In genomic region chr11:349270-349954, GRCh38 we compare ENCODE assay signal across 8 cellular contexts. TPM values are rescaled to one million over a fixed set of nuclear protein-coding genes. Genes with fewer than 3 reads are reported as not detected.
A peak's percentile ranks its signal among the peaks of the same experiment; 100 is the strongest.
DNase-seq lines count a peak whose midpoint lies in the region; ATAC-seq, FAIRE-seq and TF ChIP-seq lines count a peak whose summit lies in the region.
"Not testable (repeated sequence)": the region's sequence is repeated elsewhere in the genome, so short reads cannot be mapped to it uniquely, and the experiment has no call there.
"Had no signal": no experiment of that assay in that cellular context is flagged by ENCODE, and none has a peak within 500 bp of the region (broad histone marks: within the 10 kb centered on the region; RNA-seq: fewer than 3 reads in every experiment).

No MANE protein-coding gene starts in this region.

- not testable (repeated sequence) for H3K9ac ChIP-seq in GM12878 (ENCODE audit: control insufficient read depth, insufficient read depth, low read length); endothelial cell of umbilical vein (replicated peaks; ENCODE audit: extremely low read depth, insufficient read depth, low read length)

- H3K4me1 ChIP-seq in Panc1 (ENCODE audit: control insufficient read depth, insufficient read depth, low read length) (peaks cover 28% of the 10 kb centered on the region), GM12878 (ENCODE audit: control insufficient read depth, insufficient read depth, low read length) (peaks cover 52% of the 10 kb centered on the region)
- H3K4me1 ChIP-seq in endothelial cell of umbilical vein (ENCODE audit: control insufficient read depth, extremely low read depth, insufficient read depth, low read length): not testable (repeated sequence)

- dilution Hi-C loops in endothelial cell of umbilical vein (cut with MboI; ENCODE audit: extremely low pct_ligation_motif_present, low sequenced_read_pairs): not testable (repeated sequence)

- not testable (repeated sequence) for H3K9me1 ChIP-seq in endothelial cell of umbilical vein (replicated peaks; ENCODE audit: control insufficient read depth, extremely low read depth, insufficient read depth, low read length)

- WGBS in GM12878 (ENCODE audit: insufficient coverage, insufficient replicate concordance, low lambda C conversion rate, missing lambda C conversion rate): 85% methylated on average over 7 of the region's 8 CpGs

- not testable (repeated sequence) for TF ChIP-seq RAD21 in GM12878 (IDR thresholded peaks at IDR 0.05; ENCODE audit: insufficient read depth, low read depth, low read length)

- not testable (repeated sequence) for ATAC-seq in Panc1; GM12878; natural killer cell treated with Interleukin-12 subunit alpha and Interleukin-12 subunit beta and Interleukin-15 and Interleukin-18, amount 100 ng/mL, for 72 hours; sciatic nerve

- H3K9me3 Mint-ChIP-seq in natural killer cell treated with Interleukin-12 subunit alpha and Interleukin-12 subunit beta and Interleukin-15 and Interleukin-18, amount 100 ng/mL, for 72 hours: not testable (repeated sequence)

- not testable (repeated sequence) for H3K36me3 ChIP-seq in Panc1 (ENCODE audit: control insufficient read depth, insufficient read depth, low read length); GM12878 (ENCODE audit: control insufficient read depth in 2 of 2, insufficient read depth in 2 of 2, low read length in 1 of 2); endothelial cell of umbilical vein (ENCODE audit: control insufficient read depth in 2 of 2, extremely low read depth in 1 of 2, insufficient read depth in 2 of 2, low read length in 2 of 2)

- RAD21 ChIA-PET in GM12878 (lab: Charles Lee; ENCODE audit: unreplicated experiment): interaction anchor here (1.0 to 2.7 kb wide), 7 partner anchors 10 to 82 kb away, joined by 4 to 20 read pairs (median 6); no protein-coding TSS in a partner anchor

- H3K27me3 ChIP-seq in Panc1 (ENCODE audit: control insufficient read depth, insufficient read depth, low read length); GM12878 (replicated peaks in 1 of 2; ENCODE audit: control insufficient read depth in 2 of 2, insufficient read depth in 2 of 2, low read length in 1 of 2); endothelial cell of umbilical vein (ENCODE audit: control insufficient read depth in 2 of 2, insufficient read depth in 2 of 2, low read length in 2 of 2): not testable (repeated sequence)

- not testable (repeated sequence) for BruUV-seq in Panc1 (replicated peaks; lab: Mats Ljungman, UMichigan); GM12878 (replicated peaks; lab: Mats Ljungman, UMichigan); endothelial cell of umbilical vein (replicated peaks; lab: Mats Ljungman, UMichigan)

- in situ Hi-C loops in Panc1 (cut with HindIII; ENCODE audit: low pct_unique_long_range_greater_than_20kb, low sequenced_read_pairs); GM12878 (cut with MboI): not testable (repeated sequence)

- not testable (repeated sequence) for DNase-seq in HTR-8/SVneo (ENCODE audit: insufficient read length, low spot score); Panc1 (ENCODE audit: low read depth, low spot score); GM12878 (ENCODE audit: low read depth, low spot score); endothelial cell of umbilical vein (ENCODE audit: low read depth, low spot score); natural killer cell treated with Interleukin-12 subunit alpha and Interleukin-12 subunit beta and Interleukin-15 and Interleukin-18, amount 100 ng/mL, for 72 hours (ENCODE audit: low spot score)
- peak; percentile 41 for DNase-seq in sciatic nerve (ENCODE audit: low spot score)

- not testable (repeated sequence) for TF ChIP-seq EP300 in GM12878 (IDR thresholded peaks at IDR 0.05; ENCODE audit: borderline replicate concordance in 1 of 2, control insufficient read depth in 1 of 2, low read depth in 2 of 2, low read length in 2 of 2)

- H3K9me3 ChIP-seq in Panc1 (ENCODE audit: control insufficient read depth, insufficient read depth, low read depth, low read length); GM12878 (replicated peaks; ENCODE audit: control insufficient read depth, insufficient read depth, low read length); endothelial cell of umbilical vein (replicated peaks; ENCODE audit: control insufficient read depth, insufficient read depth, low read length): not testable (repeated sequence)

- not testable (repeated sequence) for H3K4me3 Mint-ChIP-seq in natural killer cell treated with Interleukin-12 subunit alpha and Interleukin-12 subunit beta and Interleukin-15 and Interleukin-18, amount 100 ng/mL, for 72 hours

- SMC1A ChIA-PET in GM12878 (lab: Charles Lee; ENCODE audit: uncharacterized antibody, unreplicated experiment): interaction anchor here (1.0 to 2.6 kb wide), 9 partner anchors 10 to 44 kb away, joined by 3 to 29 read pairs (median 12); partner anchors contain the start of gene IFITM1

- H4K20me1 ChIP-seq in GM12878 (ENCODE audit: control insufficient read depth, insufficient read depth); endothelial cell of umbilical vein (replicated peaks; ENCODE audit: control insufficient read depth, extremely low read depth, insufficient read depth, low read length): not testable (repeated sequence)

- intact Hi-C loops in Panc1 (cut with micrococcal nuclease; ENCODE audit: unreplicated experiment); GM12878 (cut with micrococcal nuclease; ENCODE audit: unreplicated experiment); endothelial cell of umbilical vein (cut with micrococcal nuclease); sciatic nerve (cut with DNase I): not testable (repeated sequence)

- CTCF ChIA-PET in Panc1 (lab: Charles Lee): not testable (repeated sequence)
- CTCF ChIA-PET in GM12878 (lab: Yijun Ruan, JAX): interaction anchor here (1.1 to 2.7 kb wide), 8 partner anchors 10 to 99 kb away, joined by 3 to 36 read pairs (median 8); partner anchors contain the start of gene IFITM2
- CTCF ChIA-PET in endothelial cell of umbilical vein (lab: Charles Lee): interaction anchor here (1.0 kb wide), 1 partner anchor 10 kb away, joined by 6 read pairs; no protein-coding TSS in a partner anchor

- not testable (repeated sequence) for H2AFZ ChIP-seq in GM12878 (ENCODE audit: control insufficient read depth, low read depth, low read length); endothelial cell of umbilical vein (ENCODE audit: low read depth, low read length)

- H3K4me2 ChIP-seq in GM12878 (ENCODE audit: control insufficient read depth, insufficient read depth); endothelial cell of umbilical vein (ENCODE audit: insufficient read depth, low read length): not testable (repeated sequence)

- peak overlapping the region; percentile 89; the same call in 1 of the 2 replicates for H3K27ac ChIP-seq in Panc1 (ENCODE audit: low read length)
- peak overlapping the region; percentile 39; the same call in 1 of the 2 replicates for H3K27ac ChIP-seq in GM12878 (ENCODE audit: control insufficient read depth, insufficient read depth)
- H3K27ac ChIP-seq in endothelial cell of umbilical vein (ENCODE audit: insufficient read depth, low read depth, low read length): not testable (repeated sequence)

- H3K27ac Mint-ChIP-seq in natural killer cell treated with Interleukin-12 subunit alpha and Interleukin-12 subunit beta and Interleukin-15 and Interleukin-18, amount 100 ng/mL, for 72 hours: peak overlapping the region; percentile 47 to 72

- POLR2A ChIA-PET in Panc1 (lab: Charles Lee); endothelial cell of umbilical vein (lab: Charles Lee): not testable (repeated sequence)
- POLR2A ChIA-PET in GM12878 (lab: Charles Lee): interaction anchor here (0.9 to 5.9 kb wide), 7 partner anchors 10 to 142 kb away, joined by 3 to 67 read pairs (median 8); partner anchors contain the start of genes BET1L and RIC8A

- not testable (repeated sequence) for H3K79me2 ChIP-seq in GM12878 (ENCODE audit: control insufficient read depth, insufficient read depth, low read length); endothelial cell of umbilical vein (ENCODE audit: control insufficient read depth, insufficient read depth, low read length)

- peaks cover 37 to 38% of the 10 kb centered on the region in 2 donors for H3K4me1 Mint-ChIP-seq in natural killer cell treated with Interleukin-12 subunit alpha and Interleukin-12 subunit beta and Interleukin-15 and Interleukin-18, amount 100 ng/mL, for 72 hours (ENCODE audit: low read depth in 2 of 2)

- TF ChIP-seq POLR2A in GM12878 (IDR thresholded peaks at IDR 0.05; ENCODE audit: low read depth, low read length); endothelial cell of umbilical vein (IDR thresholded peaks at IDR 0.05; ENCODE audit: low read depth, low read length): not testable (repeated sequence)

- not testable (repeated sequence) for H3K27me3 Mint-ChIP-seq in natural killer cell treated with Interleukin-12 subunit alpha and Interleukin-12 subunit beta and Interleukin-15 and Interleukin-18, amount 100 ng/mL, for 72 hours

- not testable (repeated sequence) for H3K36me3 Mint-ChIP-seq in natural killer cell treated with Interleukin-12 subunit alpha and Interleukin-12 subunit beta and Interleukin-15 and Interleukin-18, amount 100 ng/mL, for 72 hours

- not testable (repeated sequence) for H3K4me3 ChIP-seq in Panc1 (ENCODE audit: low read depth in 2 of 2, low read length in 2 of 2); GM12878; endothelial cell of umbilical vein (replicated peaks in 1 of 3; ENCODE audit: insufficient read depth in 1 of 3, low read depth in 1 of 3, low read length in 3 of 3)

- FAIRE-seq in HTR-8/SVneo (lab: Jason Lieb, UNC): peak; percentile 99
- FAIRE-seq in GM12878 (lab: Jason Lieb, UNC): not testable (repeated sequence)
- FAIRE-seq in endothelial cell of umbilical vein (lab: Jason Lieb, UNC): peak; percentile 56

- TF ChIP-seq CTCF in Panc1 (IDR thresholded peaks at IDR 0.05); GM12878 (IDR thresholded peaks at IDR 0.05 in 2 of 3, conservative IDR thresholded peaks at IDR 0.05 in 1 of 3; ENCODE audit: control insufficient read depth in 2 of 3, extremely low read depth in 1 of 3, insufficient read depth in 1 of 3, low read depth in 3 of 3, low read length in 3 of 3); endothelial cell of umbilical vein (IDR thresholded peaks at IDR 0.05; ENCODE audit: extremely low read depth in 1 of 2, insufficient read depth in 1 of 2, low read depth in 1 of 2, low read length in 2 of 2): not testable (repeated sequence)

RNA-seq across cellular contexts. Expression of gene B4GALNT4, which starts 19.9 kb away (rescaled TPM):
- total RNA-seq in Panc1 (2021; ENCODE audit: unreplicated experiment) (122 TPM), GM12878 (2014; rRNA removed) (0.06 and 1.4 TPM in 2 replicates), GM12878 (2014; rRNA removed; fragmentation: Illumina TruSeq; extraction: Trizol) (0.18 TPM in 1 of 2 replicates, not detected in the other), GM12878 (2021) (0.29 and 0.74 TPM in 2 replicates), endothelial cell of umbilical vein (5.2 and 9.6 TPM in 2 replicates), sciatic nerve (32.2 TPM)
- 259 TPM for polyA plus RNA-seq in Panc1 (2012; ENCODE audit: insufficient read length)
- total RNA-seq in GM12878 (2013; cell fraction: nucleolus; rRNA removed): 0.23 TPM in 1 of 2 replicates, not detected in the other
- polyA plus RNA-seq in GM12878 (2011; ENCODE audit: low read depth): not detected
- polyA plus RNA-seq in GM12878 (2011; rRNA removed) (not detected in 2 replicates), GM12878 (2014; fragmentation: Illumina TruSeq; extraction: Trizol) (0.04 TPM in 1 of 2 replicates, not detected in the other), GM12878 (2014; fragmentation: Nextera tagmentation; extraction: Ambion mirVana) (not detected), GM12878 (2014; rRNA removed) (0.16 and 0.82 TPM in 2 replicates), GM12878 (2016; fragmentation: Nextera tagmentation; extraction: Ambion mirVana) (not detected), endothelial cell of umbilical vein (7.9 and 9.2 TPM in 2 replicates)
- not detected in 2 replicates for polyA plus RNA-seq in GM12878 (2011; cell fraction: cytosol; rRNA removed)
- polyA plus RNA-seq in GM12878 (2011; cell fraction: nucleus; rRNA removed): 0.07 TPM in 1 of 2 replicates, not detected in the other
- 0.24 TPM in 1 of 2 replicates, not detected in the other for polyA plus RNA-seq in GM12878 (2012)
- polyA minus RNA-seq in GM12878 (2011; rRNA and poly(A)+ RNA removed): not detected in 2 replicates
- polyA minus RNA-seq in GM12878 (2011; cell fraction: cytosol; rRNA and poly(A)+ RNA removed): not detected in 2 replicates
- polyA minus RNA-seq in GM12878 (2011; cell fraction: nucleus; rRNA and poly(A)+ RNA removed): not detected in 2 replicates
- 2.9 and 4.5 TPM in 2 replicates for polyA plus RNA-seq in endothelial cell of umbilical vein (2011; cell fraction: cytosol; rRNA removed)
- 30.5 and 34.8 TPM in 2 replicates for polyA plus RNA-seq in endothelial cell of umbilical vein (2011; cell fraction: nucleus; rRNA removed)
- 6.4 and 10.6 TPM in 2 replicates for polyA plus RNA-seq in endothelial cell of umbilical vein (2012)
- 1.5 and 3.3 TPM in 2 replicates for polyA minus RNA-seq in endothelial cell of umbilical vein
- polyA minus RNA-seq in endothelial cell of umbilical vein (2011; cell fraction: cytosol; rRNA and poly(A)+ RNA removed): not detected
- 1.1 and 7.5 TPM in 2 replicates for polyA minus RNA-seq in endothelial cell of umbilical vein (2011; cell fraction: nucleus; rRNA and poly(A)+ RNA removed)
- total RNA-seq in natural killer cell treated with Interleukin-12 subunit alpha and Interleukin-12 subunit beta and Interleukin-15 and Interleukin-18, amount 100 ng/mL, for 72 hours: under 1 TPM in 1 of 2 donors, not detected in 1; 0.50 TPM

RNA-seq across cellular contexts. Expression of gene IFITM3, which starts 28.8 kb away (rescaled TPM):
- total RNA-seq in Panc1 (2021; ENCODE audit: unreplicated experiment) (614 TPM), GM12878 (2014; rRNA removed) (0.33 and 1.3 TPM in 2 replicates), GM12878 (2014; rRNA removed; fragmentation: Illumina TruSeq; extraction: Trizol) (0.54 and 0.88 TPM in 2 replicates), GM12878 (2021) (2.5 and 3.0 TPM in 2 replicates), endothelial cell of umbilical vein (323 and 416 TPM in 2 replicates), sciatic nerve (1,044 TPM)
- 1,322 TPM for polyA plus RNA-seq in Panc1 (2012; ENCODE audit: insufficient read length)
- total RNA-seq in GM12878 (2013; cell fraction: nucleolus; rRNA removed): 0.61 TPM in 1 of 2 replicates, not detected in the other
- polyA plus RNA-seq in GM12878 (2011; ENCODE audit: low read depth): 2.3 TPM
- polyA plus RNA-seq in GM12878 (2011; rRNA removed) (0.58 and 0.98 TPM in 2 replicates), GM12878 (2014; fragmentation: Illumina TruSeq; extraction: Trizol) (1.5 TPM in 1 of 2 replicates, not detected in the other), GM12878 (2014; fragmentation: Nextera tagmentation; extraction: Ambion mirVana) (1 to 10 TPM; 2.1 to 2.3 TPM), GM12878 (2014; rRNA removed) (0.77 and 1.8 TPM in 2 replicates), GM12878 (2016; fragmentation: Nextera tagmentation; extraction: Ambion mirVana) (1 to 10 TPM; 2.2 to 3.6 TPM), endothelial cell of umbilical vein (950 and 1,150 TPM in 2 replicates)
- polyA plus RNA-seq in GM12878 (2011; cell fraction: cytosol; rRNA removed): 0.54 and 1.2 TPM in 2 replicates
- 1.2 and 1.6 TPM in 2 replicates for polyA plus RNA-seq in GM12878 (2011; cell fraction: nucleus; rRNA removed)
- polyA plus RNA-seq in GM12878 (2012): 2.1 and 2.4 TPM in 2 replicates
- not detected in 2 replicates for polyA minus RNA-seq in GM12878 (2011; rRNA and poly(A)+ RNA removed)
- polyA minus RNA-seq in GM12878 (2011; cell fraction: cytosol; rRNA and poly(A)+ RNA removed): 3.7 and 7.7 TPM in 2 replicates
- polyA minus RNA-seq in GM12878 (2011; cell fraction: nucleus; rRNA and poly(A)+ RNA removed): 0.97 and 1.3 TPM in 2 replicates
- 508 and 687 TPM in 2 replicates for polyA plus RNA-seq in endothelial cell of umbilical vein (2011; cell fraction: cytosol; rRNA removed)
- 108 and 156 TPM in 2 replicates for polyA plus RNA-seq in endothelial cell of umbilical vein (2011; cell fraction: nucleus; rRNA removed)
- polyA plus RNA-seq in endothelial cell of umbilical vein (2012): 954 and 1,155 TPM in 2 replicates
- 307 and 358 TPM in 2 replicates for polyA minus RNA-seq in endothelial cell of umbilical vein
- polyA minus RNA-seq in endothelial cell of umbilical vein (2011; cell fraction: cytosol; rRNA and poly(A)+ RNA removed): 507 TPM
- 50.7 and 85.4 TPM in 2 replicates for polyA minus RNA-seq in endothelial cell of umbilical vein (2011; cell fraction: nucleus; rRNA and poly(A)+ RNA removed)
- total RNA-seq in natural killer cell treated with Interleukin-12 subunit alpha and Interleukin-12 subunit beta and Interleukin-15 and Interleukin-18, amount 100 ng/mL, for 72 hours: 10 to 100 TPM; 28.2 to 29.8 TPM

RNA-seq across cellular contexts. Expression of gene IFITM1, which starts 35.6 kb away (rescaled TPM):
- total RNA-seq in Panc1 (2021; ENCODE audit: unreplicated experiment) (66.3 TPM), GM12878 (2014; rRNA removed) (543 and 574 TPM in 2 replicates), GM12878 (2014; rRNA removed; fragmentation: Illumina TruSeq; extraction: Trizol) (485 and 549 TPM in 2 replicates), GM12878 (2021) (396 and 453 TPM in 2 replicates), endothelial cell of umbilical vein (4.0 and 11.5 TPM in 2 replicates), sciatic nerve (344 TPM)
- polyA plus RNA-seq in Panc1 (2012; ENCODE audit: insufficient read length): 206 TPM
- 166 and 177 TPM in 2 replicates for total RNA-seq in GM12878 (2013; cell fraction: nucleolus; rRNA removed)
- 839 TPM for polyA plus RNA-seq in GM12878 (2011; ENCODE audit: low read depth)
- polyA plus RNA-seq in GM12878 (2011; rRNA removed) (240 and 671 TPM in 2 replicates), GM12878 (2014; fragmentation: Illumina TruSeq; extraction: Trizol) (491 and 1,007 TPM in 2 replicates), GM12878 (2014; fragmentation: Nextera tagmentation; extraction: Ambion mirVana) (1,000 to 10,000 TPM; 1,771 to 2,788 TPM), GM12878 (2014; rRNA removed) (864 and 887 TPM in 2 replicates), GM12878 (2016; fragmentation: Nextera tagmentation; extraction: Ambion mirVana) (100 to 1,000 TPM; 456 to 479 TPM), endothelial cell of umbilical vein (24.6 and 34.1 TPM in 2 replicates)
- 1,141 and 1,225 TPM in 2 replicates for polyA plus RNA-seq in GM12878 (2011; cell fraction: cytosol; rRNA removed)
- polyA plus RNA-seq in GM12878 (2011; cell fraction: nucleus; rRNA removed): 403 and 488 TPM in 2 replicates
- 758 and 904 TPM in 2 replicates for polyA plus RNA-seq in GM12878 (2012)
- 804 and 1,098 TPM in 2 replicates for polyA minus RNA-seq in GM12878 (2011; rRNA and poly(A)+ RNA removed)
- 178 and 190 TPM in 2 replicates for polyA minus RNA-seq in GM12878 (2011; cell fraction: cytosol; rRNA and poly(A)+ RNA removed)
- polyA minus RNA-seq in GM12878 (2011; cell fraction: nucleus; rRNA and poly(A)+ RNA removed): 183 and 217 TPM in 2 replicates
- polyA plus RNA-seq in endothelial cell of umbilical vein (2011; cell fraction: cytosol; rRNA removed): 16.0 and 16.3 TPM in 2 replicates
- 3.6 and 5.7 TPM in 2 replicates for polyA plus RNA-seq in endothelial cell of umbilical vein (2011; cell fraction: nucleus; rRNA removed)
- polyA plus RNA-seq in endothelial cell of umbilical vein (2012): 4.2 and 10.0 TPM in 2 replicates
- polyA minus RNA-seq in endothelial cell of umbilical vein: 29.1 and 50.9 TPM in 2 replicates
- polyA minus RNA-seq in endothelial cell of umbilical vein (2011; cell fraction: cytosol; rRNA and poly(A)+ RNA removed): 128 TPM
- polyA minus RNA-seq in endothelial cell of umbilical vein (2011; cell fraction: nucleus; rRNA and poly(A)+ RNA removed): 0.72 and 3.4 TPM in 2 replicates
- total RNA-seq in natural killer cell treated with Interleukin-12 subunit alpha and Interleukin-12 subunit beta and Interleukin-15 and Interleukin-18, amount 100 ng/mL, for 72 hours: 10 to 100 TPM; 58.1 to 71.0 TPM

RNA-seq across cellular contexts. Expression of gene IFITM2, which starts 41.8 kb away (rescaled TPM):
- total RNA-seq in Panc1 (2021; ENCODE audit: unreplicated experiment) (183 TPM), GM12878 (2014; rRNA removed) (267 and 271 TPM in 2 replicates), GM12878 (2014; rRNA removed; fragmentation: Illumina TruSeq; extraction: Trizol) (295 and 327 TPM in 2 replicates), GM12878 (2021) (676 and 768 TPM in 2 replicates), endothelial cell of umbilical vein (219 and 263 TPM in 2 replicates), sciatic nerve (853 TPM)
- 402 TPM for polyA plus RNA-seq in Panc1 (2012; ENCODE audit: insufficient read length)
- 32.0 and 32.3 TPM in 2 replicates for total RNA-seq in GM12878 (2013; cell fraction: nucleolus; rRNA removed)
- polyA plus RNA-seq in GM12878 (2011; ENCODE audit: low read depth): 582 TPM
- polyA plus RNA-seq in GM12878 (2011; rRNA removed) (116 and 205 TPM in 2 replicates), GM12878 (2014; fragmentation: Illumina TruSeq; extraction: Trizol) (422 and 741 TPM in 2 replicates), GM12878 (2014; fragmentation: Nextera tagmentation; extraction: Ambion mirVana) (1,000 to 10,000 TPM; 2,669 to 3,672 TPM), GM12878 (2014; rRNA removed) (611 and 755 TPM in 2 replicates), GM12878 (2016; fragmentation: Nextera tagmentation; extraction: Ambion mirVana) (100 to 1,000 TPM; 707 to 829 TPM), endothelial cell of umbilical vein (1,135 and 1,428 TPM in 2 replicates)
- polyA plus RNA-seq in GM12878 (2011; cell fraction: cytosol; rRNA removed): 159 and 247 TPM in 2 replicates
- 40.7 and 48.7 TPM in 2 replicates for polyA plus RNA-seq in GM12878 (2011; cell fraction: nucleus; rRNA removed)
- polyA plus RNA-seq in GM12878 (2012): 605 and 961 TPM in 2 replicates
- 67.7 and 77.6 TPM in 2 replicates for polyA minus RNA-seq in GM12878 (2011; rRNA and poly(A)+ RNA removed)
- 83.9 and 93.5 TPM in 2 replicates for polyA minus RNA-seq in GM12878 (2011; cell fraction: cytosol; rRNA and poly(A)+ RNA removed)
- polyA minus RNA-seq in GM12878 (2011; cell fraction: nucleus; rRNA and poly(A)+ RNA removed): 31.3 and 51.8 TPM in 2 replicates
- 681 and 696 TPM in 2 replicates for polyA plus RNA-seq in endothelial cell of umbilical vein (2011; cell fraction: cytosol; rRNA removed)
- polyA plus RNA-seq in endothelial cell of umbilical vein (2011; cell fraction: nucleus; rRNA removed): 144 and 187 TPM in 2 replicates
- 576 and 617 TPM in 2 replicates for polyA plus RNA-seq in endothelial cell of umbilical vein (2012)
- polyA minus RNA-seq in endothelial cell of umbilical vein: 371 and 437 TPM in 2 replicates
- 132 TPM for polyA minus RNA-seq in endothelial cell of umbilical vein (2011; cell fraction: cytosol; rRNA and poly(A)+ RNA removed)
- 35.2 and 49.4 TPM in 2 replicates for polyA minus RNA-seq in endothelial cell of umbilical vein (2011; cell fraction: nucleus; rRNA and poly(A)+ RNA removed)
- total RNA-seq in natural killer cell treated with Interleukin-12 subunit alpha and Interleukin-12 subunit beta and Interleukin-15 and Interleukin-18, amount 100 ng/mL, for 72 hours: 100 to 1,000 TPM in 1 of 2 donors, 10 to 100 TPM in 1; 87.9 to 171 TPM

RNA-seq across cellular contexts. Expression of gene PKP3, which starts 44.6 kb away (rescaled TPM):
- 36.8 TPM for total RNA-seq in Panc1 (2021; ENCODE audit: unreplicated experiment)
- 38.8 TPM for polyA plus RNA-seq in Panc1 (2012; ENCODE audit: insufficient read length)
- total RNA-seq in GM12878 (2013; cell fraction: nucleolus; rRNA removed): not detected in 2 replicates
- not detected in 2 replicates for total RNA-seq in GM12878 (2014; rRNA removed)
- total RNA-seq in GM12878 (2014; rRNA removed; fragmentation: Illumina TruSeq; extraction: Trizol): not detected in 2 replicates
- total RNA-seq in GM12878 (2021): 0.37 and 0.90 TPM in 2 replicates
- polyA plus RNA-seq in GM12878 (2011; ENCODE audit: low read depth): not detected
- not detected in 2 replicates for polyA plus RNA-seq in GM12878 (2011; rRNA removed)
- 0.05 TPM in 1 of 2 replicates, not detected in the other for polyA plus RNA-seq in GM12878 (2011; cell fraction: cytosol; rRNA removed)
- 0.09 and 0.34 TPM in 2 replicates for polyA plus RNA-seq in GM12878 (2011; cell fraction: nucleus; rRNA removed)
- not detected in 2 replicates for polyA plus RNA-seq in GM12878 (2012)
- polyA plus RNA-seq in GM12878 (2014; fragmentation: Illumina TruSeq; extraction: Trizol): not detected in 2 replicates
- not detected for polyA plus RNA-seq in GM12878 (2014; fragmentation: Nextera tagmentation; extraction: Ambion mirVana)
- 0.23 and 0.45 TPM in 2 replicates for polyA plus RNA-seq in GM12878 (2014; rRNA removed)
- polyA plus RNA-seq in GM12878 (2016; fragmentation: Nextera tagmentation; extraction: Ambion mirVana): not detected
- polyA minus RNA-seq in GM12878 (2011; rRNA and poly(A)+ RNA removed): not detected in 2 replicates
- polyA minus RNA-seq in GM12878 (2011; cell fraction: cytosol; rRNA and poly(A)+ RNA removed): 1.5 and 2.1 TPM in 2 replicates
- polyA minus RNA-seq in GM12878 (2011; cell fraction: nucleus; rRNA and poly(A)+ RNA removed): 0.12 and 1.2 TPM in 2 replicates
- total RNA-seq in endothelial cell of umbilical vein: 0.27 and 0.30 TPM in 2 replicates
- 0.33 and 0.59 TPM in 2 replicates for polyA plus RNA-seq in endothelial cell of umbilical vein
- 0.18 and 0.37 TPM in 2 replicates for polyA plus RNA-seq in endothelial cell of umbilical vein (2011; cell fraction: cytosol; rRNA removed)
- 0.18 and 0.30 TPM in 2 replicates for polyA plus RNA-seq in endothelial cell of umbilical vein (2011; cell fraction: nucleus; rRNA removed)
- polyA plus RNA-seq in endothelial cell of umbilical vein (2012): 0.37 and 0.59 TPM in 2 replicates
- polyA minus RNA-seq in endothelial cell of umbilical vein: 0.49 and 1.2 TPM in 2 replicates
- polyA minus RNA-seq in endothelial cell of umbilical vein (2011; cell fraction: cytosol; rRNA and poly(A)+ RNA removed): 47.4 TPM
- polyA minus RNA-seq in endothelial cell of umbilical vein (2011; cell fraction: nucleus; rRNA and poly(A)+ RNA removed): 0.38 and 1.7 TPM in 2 replicates
- not detected for total RNA-seq in natural killer cell treated with Interleukin-12 subunit alpha and Interleukin-12 subunit beta and Interleukin-15 and Interleukin-18, amount 100 ng/mL, for 72 hours
- 0.49 TPM for total RNA-seq in sciatic nerve
- total RNA-seq: A673, SK-MEL-5 had no signal

Comparison
In these comparisons a context has a peak if more than half of its experiments do, and no peak if none do; other contexts are left out.
1. RNA of gene IFITM3, which starts 28.8 kb away (total RNA-seq): 1,044 TPM in sciatic nerve (single experiment), 614 TPM in Panc1 (single experiment) and 323 to 416 TPM in endothelial cell of umbilical vein; 28.2 to 29.8 TPM in natural killer cell treated with Interleukin-12 subunit alpha and Interleukin-12 subunit beta and Interleukin-15 and Interleukin-18, amount 100 ng/mL, for 72 hours and 0.33 to 3.0 TPM in GM12878; every median in the first group is over 10 times any median in the second.